In genomic region chr3:71503525-71504249, GRCh38 we compare ENCODE assay signal across 9 cellular contexts.
DNase-seq lines count a peak whose midpoint lies in the region; ATAC-seq, FAIRE-seq and TF ChIP-seq lines count a peak whose summit lies in the region.
"Had no signal": no experiment of that assay in that cellular context is flagged by ENCODE, and none has a peak within 500 bp of the region (broad histone marks: within the 10 kb centered on the region; RNA-seq: fewer than 3 reads in every experiment).

No MANE protein-coding gene starts in this region.

- TF ChIP-seq POLR2A in endothelial cell of umbilical vein (IDR thresholded peaks at IDR 0.05; ENCODE audit: low read depth, low read length), result no peak

- no peak overlapping the region for H3K9ac ChIP-seq in endothelial cell of umbilical vein (replicated peaks; ENCODE audit: extremely low read depth, insufficient read depth, low read length)

- H3K4me1 Mint-ChIP-seq in activated CD4-positive, alpha-beta T cell treated with anti-CD3 and anti-CD28 coated beads for 36 hours, result peaks cover 53% of the 10 kb centered on the region

- H4K20me1 ChIP-seq in endothelial cell of umbilical vein (replicated peaks; ENCODE audit: control insufficient read depth, extremely low read depth, insufficient read depth, low read length), result no peaks in the 10 kb centered on the region

- H3K27ac Mint-ChIP-seq in activated CD4-positive, alpha-beta T cell treated with anti-CD3 and anti-CD28 coated beads for 36 hours, result peak overlapping the region; percentile 67

- H3K27me3 Mint-ChIP-seq in activated CD4-positive, alpha-beta T cell treated with anti-CD3 and anti-CD28 coated beads for 36 hours, result no peaks in the 10 kb centered on the region

- DNase-seq in activated CD4-positive, alpha-beta T cell treated with anti-CD3 and anti-CD28 coated beads for 36 hours, result no peak
- DNase-seq in activated CD4-positive, alpha-beta T cell treated with anti-CD3 and anti-CD28 coated beads for 1 hour, result no peak
- DNase-seq in RWPE1 (ENCODE audit: low spot score) (peak; percentile 46), endothelial cell of umbilical vein (ENCODE audit: low read depth, low spot score) (no peak), sciatic nerve (ENCODE audit: low spot score) (no peak)
- DNase-seq in activated CD4-positive, alpha-beta T cell treated with anti-CD3 and anti-CD28 coated beads, Interleukin-2, amount 50 U/mL, for 1 hour, result no peak
- DNase-seq: NCI-H1092 treated with DMSO at 0.1 percent for 48 hours had no signal

- FAIRE-seq in endothelial cell of umbilical vein (lab: Jason Lieb, UNC), result no peak

- peaks cover 2% of the 10 kb centered on the region for H3K9me3 Mint-ChIP-seq in activated CD4-positive, alpha-beta T cell treated with anti-CD3 and anti-CD28 coated beads for 36 hours (ENCODE audit: low read depth)

- no peak overlapping the region for H2AFZ ChIP-seq in endothelial cell of umbilical vein (ENCODE audit: low read depth, low read length)

- peak overlapping the region; percentile 31 for H3K4me2 ChIP-seq in endothelial cell of umbilical vein (ENCODE audit: insufficient read depth, low read length)

- peak; percentile 57 for ATAC-seq in activated CD4-positive, alpha-beta T cell treated with anti-CD3 and anti-CD28 coated beads for 36 hours
- peak; percentile 74 for ATAC-seq in sciatic nerve
- no peak for ATAC-seq in HG02981 (IDR thresholded peaks at IDR 0.05; ENCODE audit: unreplicated experiment)
- no peak for ATAC-seq in GM18867 (IDR thresholded peaks at IDR 0.05; ENCODE audit: unreplicated experiment)

- H3K79me2 ChIP-seq in endothelial cell of umbilical vein (ENCODE audit: control insufficient read depth, insufficient read depth, low read length), result no peaks in the 10 kb centered on the region

- intact Hi-C loops in activated CD4-positive, alpha-beta T cell treated with anti-CD3 and anti-CD28 coated beads for 36 hours (cut with DNase I, micrococcal nuclease), result no loop called here
- intact Hi-C loops in endothelial cell of umbilical vein (cut with micrococcal nuclease) (loop anchor here (1.0 kb wide), 1 partner anchor 34 kb away; no protein-coding TSS in a partner anchor), sciatic nerve (cut with DNase I) (loop anchor here (5.0 kb wide), 1 partner anchor 111 kb away; no protein-coding TSS in a partner anchor)

- BruUV-seq in endothelial cell of umbilical vein (replicated peaks; lab: Mats Ljungman, UMichigan), result TSS peak; percentile 55

- H3K4me1 ChIP-seq in endothelial cell of umbilical vein (ENCODE audit: control insufficient read depth, extremely low read depth, insufficient read depth, low read length), result peaks cover 15% of the 10 kb centered on the region

- no peaks in the 10 kb centered on the region for H3K9me1 ChIP-seq in endothelial cell of umbilical vein (replicated peaks; ENCODE audit: control insufficient read depth, extremely low read depth, insufficient read depth, low read length)

- H3K4me3 Mint-ChIP-seq in activated CD4-positive, alpha-beta T cell treated with anti-CD3 and anti-CD28 coated beads for 36 hours, result no peak overlapping the region

- H3K4me3 ChIP-seq in endothelial cell of umbilical vein (replicated peaks in 1 of 3; ENCODE audit: insufficient read depth in 1 of 3, low read depth in 1 of 3, low read length in 3 of 3), result no peak overlapping the region

- no peaks in the 10 kb centered on the region for H3K9me3 ChIP-seq in endothelial cell of umbilical vein (replicated peaks; ENCODE audit: control insufficient read depth, insufficient read depth, low read length)

- POLR2A ChIA-PET in activated CD4-positive, alpha-beta T cell treated with anti-CD3 and anti-CD28 coated beads for 36 hours (lab: Charles Lee), result interaction anchor here (0.6 kb wide), 1 partner anchor 47 kb away, joined by 6 read pairs; no protein-coding TSS in a partner anchor
- POLR2A ChIA-PET in RWPE1 (lab: Yijun Ruan, JAX; ENCODE audit: low non-redundant PET) (no interaction called here), endothelial cell of umbilical vein (lab: Charles Lee) (no interaction called here)

- no peaks in the 10 kb centered on the region for H3K27me3 ChIP-seq in endothelial cell of umbilical vein (ENCODE audit: control insufficient read depth in 2 of 2, insufficient read depth in 2 of 2, low read length in 2 of 2)

- no peak for TF ChIP-seq CTCF in RWPE1 (conservative IDR thresholded peaks at IDR 0.05; ENCODE audit: low read depth)
- TF ChIP-seq CTCF in endothelial cell of umbilical vein (IDR thresholded peaks at IDR 0.05; ENCODE audit: extremely low read depth in 1 of 2, insufficient read depth in 1 of 2, low read depth in 1 of 2, low read length in 2 of 2), result no peak

- H3K36me3 Mint-ChIP-seq in activated CD4-positive, alpha-beta T cell treated with anti-CD3 and anti-CD28 coated beads for 36 hours (ENCODE audit: low read depth), result peaks cover 8% of the 10 kb centered on the region

- dilution Hi-C loops in endothelial cell of umbilical vein (cut with MboI; ENCODE audit: extremely low pct_ligation_motif_present, low sequenced_read_pairs), result no loop called here

- CTCF ChIA-PET in activated CD4-positive, alpha-beta T cell treated with anti-CD3 and anti-CD28 coated beads for 36 hours (lab: Charles Lee), result interaction anchor here (0.7 to 1.5 kb wide), 4 partner anchors 12 to 496 kb away, joined by 3 to 6 read pairs (median 4); no protein-coding TSS in a partner anchor
- CTCF ChIA-PET in RWPE1 (lab: Yijun Ruan, JAX) (no interaction called here), endothelial cell of umbilical vein (lab: Charles Lee) (interaction anchor here (0.8 kb wide), 1 partner anchor 107 kb away, joined by 4 read pairs; no protein-coding TSS in a partner anchor)

- H3K27ac ChIP-seq in RWPE1 (peak overlapping the region; percentile 57; the same call in 1 of the 2 replicates), endothelial cell of umbilical vein (ENCODE audit: insufficient read depth, low read depth, low read length) (peak overlapping the region; percentile 69)

- H3K36me3 ChIP-seq in endothelial cell of umbilical vein (ENCODE audit: control insufficient read depth in 2 of 2, extremely low read depth in 1 of 2, insufficient read depth in 2 of 2, low read length in 2 of 2), result no peaks in the 10 kb centered on the region

TF ChIP-seq in endothelial cell of umbilical vein, 7 proteins besides CTCF, POLR2A, EP300 and RAD21:
- TF ChIP-seq JUN (IDR thresholded peaks at IDR 0.05; ENCODE audit: borderline replicate concordance, insufficient read depth, insufficient read length, low read depth) (no peak), MYC (IDR thresholded peaks at IDR 0.05; ENCODE audit: low read depth, low read length) (no peak), MAX (IDR thresholded peaks at IDR 0.05; ENCODE audit: insufficient read depth, insufficient read length) (no peak), GATA2 (IDR thresholded peaks at IDR 0.05; ENCODE audit: insufficient read depth, insufficient read length, low read depth, low read length) (no peak), POLR2AphosphoS5 (IDR thresholded peaks at IDR 0.05; ENCODE audit: insufficient read depth, low read depth, low read length) (no peak), EZH2 (IDR thresholded peaks at IDR 0.05; ENCODE audit: borderline replicate concordance, low read depth, low read length, severe bottlenecking) (no peak)

Comparison
In these comparisons a context has a peak if more than half of its experiments do, and no peak if none do; other contexts are left out.
1. ATAC-seq: peak in activated CD4-positive, alpha-beta T cell treated with anti-CD3 and anti-CD28 coated beads for 36 hours (single experiment) and sciatic nerve (single experiment); none in HG02981 (single experiment) and GM18867 (single experiment).
2. intact Hi-C loops: an anchor here in endothelial cell of umbilical vein (1.0 kb wide) and sciatic nerve (5.0 kb wide); none called in activated CD4-positive, alpha-beta T cell treated with anti-CD3 and anti-CD28 coated beads for 36 hours.